Comparison of ENCODE assay signal across 1 cellular context in genomic region chr11:72958790-72959189, GRCh38.
TF ChIP-seq lines count a peak whose summit lies in the region.

No MANE protein-coding gene starts in this region.

TF ChIP-seq in SK-N-SH, 30 proteins besides CTCF, POLR2A, EP300 and RAD21 (continued from another document):
- TF ChIP-seq REST (IDR thresholded peaks at IDR 0.05; ENCODE audit: low read depth, low read length) (no peak), MXI1 (IDR thresholded peaks at IDR 0.05; ENCODE audit: low read depth, low read length) (no peak), GABPA (IDR thresholded peaks at IDR 0.05; ENCODE audit: low read depth) (no peak), YY1 (IDR thresholded peaks at IDR 0.05; ENCODE audit: low read depth) (no peak), TEAD4 (IDR thresholded peaks at IDR 0.05; ENCODE audit: borderline replicate concordance, insufficient read depth) (no peak), POLR2AphosphoS5 (IDR thresholded peaks at IDR 0.05; ENCODE audit: low read depth, low read length) (no peak), NFIC (IDR thresholded peaks at IDR 0.05; ENCODE audit: borderline replicate concordance) (no peak), PBX3 (IDR thresholded peaks at IDR 0.05) (no peak), SIN3A (IDR thresholded peaks at IDR 0.05; ENCODE audit: borderline replicate concordance, low read depth, low read length) (no peak), TAF1 (IDR thresholded peaks at IDR 0.05; ENCODE audit: borderline replicate concordance, low read depth, low read length) (no peak), NRF1 (IDR thresholded peaks at IDR 0.05; ENCODE audit: low read depth, low read length) (no peak), JUND (IDR thresholded peaks at IDR 0.05) (no peak)
